Comparison of ENCODE assay signal across 15 cellular contexts in genomic region chr18:31683106-31683505, GRCh38. TPM values are rescaled to one million over a fixed set of nuclear protein-coding genes. Genes with fewer than 3 reads are reported as not detected.
A peak's percentile ranks its signal among the peaks of the same experiment; 100 is the strongest.
DNase-seq lines count a peak whose midpoint lies in the region; ATAC-seq and TF ChIP-seq lines count a peak whose summit lies in the region.
"Had no signal": no experiment of that assay in that cellular context is flagged by ENCODE, and none has a peak within 500 bp of the region (broad histone marks: within the 10 kb centered on the region; RNA-seq: fewer than 3 reads in every experiment).

No MANE protein-coding gene starts in this region.

- no peak overlapping the region for H3K27ac Mint-ChIP-seq in activated T-helper 2 cell treated with anti-CD3 and anti-CD28 coated beads, Interferon-gamma antibody, Interleukin-2, Interleukin-4, amounts not matched to agents 10 μg/mL and 5 μg/mL and 100 μg/mL, durations not matched to agents 14 hours and 24 hours and 36 hours
- H3K27ac Mint-ChIP-seq: CD4-positive, CD25-positive, alpha-beta regulatory T cell had no signal

- H3K36me3 ChIP-seq in BE2C (no peaks in the 10 kb centered on the region), mesenchymal stem cell (ENCODE audit: control insufficient read depth in 1 of 2, insufficient read depth in 2 of 2, low read depth in 1 of 2, low read length in 2 of 2) (no peaks in the 10 kb centered on the region)

- H3K4me1 Mint-ChIP-seq in activated T-helper 2 cell treated with anti-CD3 and anti-CD28 coated beads, Interferon-gamma antibody, Interleukin-2, Interleukin-4, amounts not matched to agents 10 μg/mL and 5 μg/mL and 100 μg/mL, durations not matched to agents 14 hours and 24 hours and 36 hours (ENCODE audit: low read depth): peaks cover 23% of the 10 kb centered on the region

- H2BK15ac ChIP-seq in mesenchymal stem cell (ENCODE audit: low read depth, poor library complexity, severe bottlenecking): no peak overlapping the region

- H3K4me3 Mint-ChIP-seq in activated T-helper 2 cell treated with anti-CD3 and anti-CD28 coated beads, Interferon-gamma antibody, Interleukin-2, Interleukin-4, amounts not matched to agents 10 μg/mL and 5 μg/mL and 100 μg/mL, durations not matched to agents 14 hours and 24 hours and 36 hours (ENCODE audit: low read depth): peak overlapping the region; percentile 26

- H3K27ac ChIP-seq in mesenchymal stem cell (ENCODE audit: low read length, poor library complexity, severe bottlenecking): no peak overlapping the region
- H3K27ac ChIP-seq: foreskin keratinocyte had no signal

- no peak overlapping the region for H3K18ac ChIP-seq in mesenchymal stem cell (ENCODE audit: low read depth in 1 of 2, low read length in 2 of 2)

- H3K27me3 ChIP-seq in BE2C (no peaks in the 10 kb centered on the region), mesenchymal stem cell (ENCODE audit: control insufficient read depth in 1 of 2, insufficient read depth in 1 of 2, low read length in 2 of 2) (no peaks in the 10 kb centered on the region)
- H3K27me3 ChIP-seq: foreskin keratinocyte had no signal

- DNase-seq in BE2C (no peak), GM12865 (ENCODE audit: low read depth) (no peak), mesenchymal stem cell (no peak), anterior cingulate cortex (lab: John Stamatoyannopoulos, UW) (no peak), NCI-H2196 (lab: John Stamatoyannopoulos, UW; ENCODE audit: unreplicated experiment) (no peak)
- no peak for DNase-seq in activated T-helper 2 cell treated with anti-CD3 and anti-CD28 coated beads, Interferon-gamma antibody, Interleukin-2, Interleukin-4, amounts not matched to agents 10 μg/mL and 5 μg/mL and 100 μg/mL, durations not matched to agents 14 hours and 24 hours and 36 hours (ENCODE audit: low spot score)
- DNase-seq: activated naive CD4-positive, alpha-beta T cell; CD4-positive, CD25-positive, alpha-beta regulatory T cell; foreskin keratinocyte; KG1; NCI-H187; stimulated activated CD4-positive, alpha-beta T cell treated with anti-CD3 and anti-CD28 coated beads, Interleukin-2, amount 100 ng/mL, for 24 hours had no signal

- peak overlapping the region; percentile 65 for H3K4me3 ChIP-seq in BE2C (ENCODE audit: low read depth, low read length)
- peak overlapping the region; percentile 82 for H3K4me3 ChIP-seq in GM12865 (ENCODE audit: low read depth, low read length)
- H3K4me3 ChIP-seq in mesenchymal stem cell (ENCODE audit: insufficient read depth in 1 of 2, low read depth in 1 of 2, low read length in 2 of 2): peak overlapping the region in 1 of 2 experiments; percentile 84

- peak overlapping the region; percentile 89 for H3K9ac ChIP-seq in mesenchymal stem cell (ENCODE audit: low read length)

- peaks cover 22% of the 10 kb centered on the region for H3K79me1 ChIP-seq in mesenchymal stem cell (replicated peaks; ENCODE audit: low read length, poor library complexity, severe bottlenecking)

- H3K9me3 ChIP-seq in BE2C (no peaks in the 10 kb centered on the region), mesenchymal stem cell (ENCODE audit: control insufficient read depth, low read length) (no peaks in the 10 kb centered on the region)

- H3K4ac ChIP-seq in mesenchymal stem cell (ENCODE audit: low read depth in 1 of 2, low read length in 2 of 2): no peak overlapping the region

- peak overlapping the region; percentile 49 for H3K4me2 ChIP-seq in mesenchymal stem cell (ENCODE audit: low read length, poor library complexity, severe bottlenecking)

- H3K14ac ChIP-seq in mesenchymal stem cell (ENCODE audit: low read length in 2 of 2): no peak overlapping the region

- no peak overlapping the region for H2BK120ac ChIP-seq in mesenchymal stem cell (ENCODE audit: low read depth, low read length)

- H2AK5ac ChIP-seq in mesenchymal stem cell (ENCODE audit: low read length, severe bottlenecking): no peak overlapping the region

- WGBS in mesenchymal stem cell: 39% methylated on average over 4 of the region's 5 CpGs

- TF ChIP-seq CTCF in BE2C (IDR thresholded peaks at IDR 0.05; ENCODE audit: low read depth, low read length) (no peak), GM12865 (IDR thresholded peaks at IDR 0.05; ENCODE audit: insufficient read depth, low read depth, low read length, missing control alignments) (no peak)

- ATAC-seq in HG03175 (IDR thresholded peaks at IDR 0.05; ENCODE audit: unreplicated experiment) (no peak), HG03571 (IDR thresholded peaks at IDR 0.05; ENCODE audit: unreplicated experiment) (no peak)
- ATAC-seq: foreskin keratinocyte; stimulated activated memory B cell treated with anti-CD40 and anti-IgM and Interleukin-4, amounts not matched to agents 10 μg/mL and 1 μg/mL and 100 μg/mL, for 72 hours had no signal

- no peaks in the 10 kb centered on the region for H3K4me1 ChIP-seq in BE2C
- H3K4me1 ChIP-seq in mesenchymal stem cell (ENCODE audit: control insufficient read depth, insufficient read depth, low read depth, low read length): peaks cover 3% of the 10 kb centered on the region

- H3K23ac ChIP-seq in mesenchymal stem cell (ENCODE audit: low read length in 2 of 2): no peak overlapping the region

- no peaks in the 10 kb centered on the region for H3K36me3 Mint-ChIP-seq in activated T-helper 2 cell treated with anti-CD3 and anti-CD28 coated beads, Interferon-gamma antibody, Interleukin-2, Interleukin-4, amounts not matched to agents 10 μg/mL and 5 μg/mL and 100 μg/mL, durations not matched to agents 14 hours and 24 hours and 36 hours (ENCODE audit: low read depth)
- H3K36me3 Mint-ChIP-seq: CD4-positive, CD25-positive, alpha-beta regulatory T cell; stimulated activated memory B cell treated with anti-CD40 and anti-IgM and Interleukin-4, amounts not matched to agents 10 μg/mL and 1 μg/mL and 100 μg/mL, for 72 hours had no signal

- no peak overlapping the region for H2BK12ac ChIP-seq in mesenchymal stem cell (ENCODE audit: low read length in 2 of 2)

- intact Hi-C loops in activated T-helper 2 cell treated with anti-CD3 and anti-CD28 coated beads, Interferon-gamma antibody, Interleukin-2, Interleukin-4, amounts not matched to agents 10 μg/mL and 5 μg/mL and 100 μg/mL, durations not matched to agents 14 hours and 24 hours and 36 hours (cut with micrococcal nuclease): loop anchor here (5.0 kb wide), 1 partner anchor 36 kb away; no protein-coding TSS in a partner anchor

- H4K8ac ChIP-seq in mesenchymal stem cell (ENCODE audit: low read length): no peak overlapping the region

- H2AFZ ChIP-seq in mesenchymal stem cell (ENCODE audit: low read depth, low read length): no peak overlapping the region

- peaks cover 63% of the 10 kb centered on the region for H3K27me3 Mint-ChIP-seq in activated T-helper 2 cell treated with anti-CD3 and anti-CD28 coated beads, Interferon-gamma antibody, Interleukin-2, Interleukin-4, amounts not matched to agents 10 μg/mL and 5 μg/mL and 100 μg/mL, durations not matched to agents 14 hours and 24 hours and 36 hours (ENCODE audit: low read depth)

- H2BK5ac ChIP-seq in mesenchymal stem cell (ENCODE audit: low read depth, low read length, poor library complexity, severe bottlenecking): no peak overlapping the region

- no peak overlapping the region for H4K91ac ChIP-seq in mesenchymal stem cell (ENCODE audit: low read length)

- no peaks in the 10 kb centered on the region for H3K9me3 Mint-ChIP-seq in activated T-helper 2 cell treated with anti-CD3 and anti-CD28 coated beads, Interferon-gamma antibody, Interleukin-2, Interleukin-4, amounts not matched to agents 10 μg/mL and 5 μg/mL and 100 μg/mL, durations not matched to agents 14 hours and 24 hours and 36 hours
- H3K9me3 Mint-ChIP-seq: stimulated activated memory B cell treated with anti-CD40 and anti-IgM and Interleukin-4, amounts not matched to agents 10 μg/mL and 1 μg/mL and 100 μg/mL, for 72 hours had no signal

RNA-seq across cellular contexts. Expression of gene B4GALT6, which starts 1.3 kb away (rescaled TPM):
- 4.9 TPM for polyA plus RNA-seq in BE2C (2012; ENCODE audit: insufficient read depth, insufficient read length, low read depth)
- 4.2 and 4.3 TPM in 2 replicates for total RNA-seq in activated T-helper 2 cell treated with anti-CD3 and anti-CD28 coated beads, Interferon-gamma antibody, Interleukin-2, Interleukin-4, amounts not matched to agents 10 μg/mL and 5 μg/mL and 100 μg/mL, durations not matched to agents 14 hours and 24 hours and 36 hours
- 8.3 TPM for polyA plus RNA-seq in mesenchymal stem cell (2013, experiment 1 of 2)
- polyA plus RNA-seq in mesenchymal stem cell (2013, experiment 2 of 2): 9.6 TPM
- polyA plus RNA-seq: CD4-positive, CD25-positive, alpha-beta regulatory T cell had no signal
